Comparison of ENCODE assay signal across 1 cellular context in the genomic region with DNA sequence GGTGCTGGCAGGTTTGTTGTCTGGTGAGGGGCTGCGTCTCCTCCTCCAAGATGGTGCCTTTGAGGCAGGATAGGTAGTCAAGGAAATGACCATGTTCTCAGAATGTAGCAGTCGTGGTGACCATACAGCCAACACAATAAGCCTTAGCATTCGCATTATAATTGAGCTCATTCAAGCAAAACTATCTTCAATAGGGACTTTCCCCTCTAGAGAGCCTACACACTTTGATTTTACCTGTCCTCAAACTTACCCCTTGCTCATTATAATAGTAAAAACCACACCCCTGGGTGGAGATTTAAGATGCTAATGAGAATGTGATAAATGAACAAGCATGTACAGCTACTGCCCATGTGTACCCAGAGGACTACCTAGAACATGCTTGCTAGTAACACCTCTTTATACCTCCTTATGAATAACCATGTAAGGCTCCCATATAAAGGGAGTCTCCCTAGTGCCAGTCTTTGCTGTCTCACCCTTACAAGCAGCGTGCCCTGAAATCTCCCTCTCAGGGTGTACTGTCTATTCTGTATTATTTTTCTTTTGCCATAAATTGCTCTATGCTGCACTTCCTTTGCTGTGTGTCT.
TF ChIP-seq lines count a peak whose summit lies in the region.

No MANE protein-coding gene starts in this region.

TF ChIP-seq in GM23338, 12 proteins besides CTCF, POLR2A, EP300 and RAD21 (continued from another document):
- TF ChIP-seq, protein P1, sequence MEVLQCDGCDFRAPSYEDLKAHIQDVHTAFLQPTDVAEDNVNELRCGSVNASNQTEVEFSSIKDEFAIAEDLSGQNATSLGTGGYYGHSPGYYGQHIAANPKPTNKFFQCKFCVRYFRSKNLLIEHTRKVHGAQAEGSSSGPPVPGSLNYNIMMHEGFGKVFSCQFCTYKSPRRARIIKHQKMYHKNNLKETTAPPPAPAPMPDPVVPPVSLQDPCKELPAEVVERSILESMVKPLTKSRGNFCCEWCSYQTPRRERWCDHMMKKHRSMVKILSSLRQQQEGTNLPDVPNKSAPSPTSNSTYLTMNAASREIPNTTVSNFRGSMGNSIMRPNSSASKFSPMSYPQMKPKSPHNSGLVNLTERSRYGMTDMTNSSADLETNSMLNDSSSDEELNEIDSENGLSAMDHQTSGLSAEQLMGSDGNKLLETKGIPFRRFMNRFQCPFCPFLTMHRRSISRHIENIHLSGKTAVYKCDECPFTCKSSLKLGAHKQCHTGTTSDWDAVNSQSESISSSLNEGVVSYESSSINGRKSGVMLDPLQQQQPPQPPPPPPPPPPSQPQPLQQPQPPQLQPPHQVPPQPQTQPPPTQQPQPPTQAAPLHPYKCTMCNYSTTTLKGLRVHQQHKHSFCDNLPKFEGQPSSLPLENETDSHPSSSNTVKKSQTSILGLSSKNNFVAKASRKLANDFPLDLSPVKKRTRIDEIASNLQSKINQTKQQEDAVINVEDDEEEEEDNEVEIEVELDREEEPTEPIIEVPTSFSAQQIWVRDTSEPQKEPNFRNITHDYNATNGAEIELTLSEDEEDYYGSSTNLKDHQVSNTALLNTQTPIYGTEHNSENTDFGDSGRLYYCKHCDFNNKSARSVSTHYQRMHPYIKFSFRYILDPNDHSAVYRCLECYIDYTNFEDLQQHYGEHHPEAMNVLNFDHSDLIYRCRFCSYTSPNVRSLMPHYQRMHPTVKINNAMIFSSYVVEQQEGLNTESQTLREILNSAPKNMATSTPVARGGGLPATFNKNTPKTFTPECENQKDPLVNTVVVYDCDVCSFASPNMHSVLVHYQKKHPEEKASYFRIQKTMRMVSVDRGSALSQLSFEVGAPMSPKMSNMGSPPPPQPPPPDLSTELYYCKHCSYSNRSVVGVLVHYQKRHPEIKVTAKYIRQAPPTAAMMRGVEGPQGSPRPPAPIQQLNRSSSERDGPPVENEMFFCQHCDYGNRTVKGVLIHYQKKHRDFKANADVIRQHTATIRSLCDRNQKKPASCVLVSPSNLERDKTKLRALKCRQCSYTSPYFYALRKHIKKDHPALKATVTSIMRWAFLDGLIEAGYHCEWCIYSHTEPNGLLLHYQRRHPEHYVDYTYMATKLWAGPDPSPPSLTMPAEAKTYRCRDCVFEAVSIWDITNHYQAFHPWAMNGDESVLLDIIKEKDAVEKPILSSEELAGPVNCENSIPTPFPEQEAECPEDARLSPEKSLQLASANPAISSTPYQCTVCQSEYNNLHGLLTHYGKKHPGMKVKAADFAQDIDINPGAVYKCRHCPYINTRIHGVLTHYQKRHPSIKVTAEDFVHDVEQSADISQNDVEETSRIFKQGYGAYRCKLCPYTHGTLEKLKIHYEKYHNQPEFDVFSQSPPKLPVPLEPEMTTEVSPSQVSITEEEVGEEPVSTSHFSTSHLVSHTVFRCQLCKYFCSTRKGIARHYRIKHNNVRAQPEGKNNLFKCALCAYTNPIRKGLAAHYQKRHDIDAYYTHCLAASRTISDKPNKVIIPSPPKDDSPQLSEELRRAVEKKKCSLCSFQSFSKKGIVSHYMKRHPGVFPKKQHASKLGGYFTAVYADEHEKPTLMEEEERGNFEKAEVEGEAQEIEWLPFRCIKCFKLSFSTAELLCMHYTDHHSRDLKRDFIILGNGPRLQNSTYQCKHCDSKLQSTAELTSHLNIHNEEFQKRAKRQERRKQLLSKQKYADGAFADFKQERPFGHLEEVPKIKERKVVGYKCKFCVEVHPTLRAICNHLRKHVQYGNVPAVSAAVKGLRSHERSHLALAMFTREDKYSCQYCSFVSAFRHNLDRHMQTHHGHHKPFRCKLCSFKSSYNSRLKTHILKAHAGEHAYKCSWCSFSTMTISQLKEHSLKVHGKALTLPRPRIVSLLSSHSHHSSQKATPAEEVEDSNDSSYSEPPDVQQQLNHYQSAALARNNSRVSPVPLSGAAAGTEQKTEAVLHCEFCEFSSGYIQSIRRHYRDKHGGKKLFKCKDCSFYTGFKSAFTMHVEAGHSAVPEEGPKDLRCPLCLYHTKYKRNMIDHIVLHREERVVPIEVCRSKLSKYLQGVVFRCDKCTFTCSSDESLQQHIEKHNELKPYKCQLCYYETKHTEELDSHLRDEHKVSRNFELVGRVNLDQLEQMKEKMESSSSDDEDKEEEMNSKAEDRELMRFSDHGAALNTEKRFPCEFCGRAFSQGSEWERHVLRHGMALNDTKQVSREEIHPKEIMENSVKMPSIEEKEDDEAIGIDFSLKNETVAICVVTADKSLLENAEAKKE (CRISPR knock-in tag; IDR thresholded peaks at IDR 0.05), result no peak
- TF ChIP-seq CREB1 (CRISPR knock-in tag; IDR thresholded peaks at IDR 0.05; ENCODE audit: low read depth), result no peak
- TF ChIP-seq POLR2AphosphoS5 (IDR thresholded peaks at IDR 0.05; ENCODE audit: low read depth), result no peak
- no peak for TF ChIP-seq STAT1 (IDR thresholded peaks at IDR 0.05; ENCODE audit: unreplicated experiment)
- no peak for TF ChIP-seq NANOG (IDR thresholded peaks at IDR 0.05; ENCODE audit: borderline replicate concordance)
- TF ChIP-seq EZH2 (IDR thresholded peaks at IDR 0.05; ENCODE audit: low read depth, unreplicated experiment), result no peak
- no peak for TF ChIP-seq EZH2phosphoT487 (IDR thresholded peaks at IDR 0.05; ENCODE audit: unreplicated experiment)
- TF ChIP-seq JUNB (IDR thresholded peaks at IDR 0.05; ENCODE audit: unreplicated experiment), result no peak
